Comparison of ENCODE assay signal across 9 cellular contexts in genomic region chr3:53495518-53496501, GRCh38. TPM values are rescaled to one million over a fixed set of nuclear protein-coding genes. Genes with fewer than 3 reads are reported as not detected.
A peak's percentile ranks its signal among the peaks of the same experiment; 100 is the strongest.
DNase-seq lines count a peak whose midpoint lies in the region; ATAC-seq, FAIRE-seq and TF ChIP-seq lines count a peak whose summit lies in the region.
"Had no signal": no experiment of that assay in that cellular context is flagged by ENCODE, and none has a peak within 500 bp of the region (broad histone marks: within the 10 kb centered on the region; RNA-seq: fewer than 3 reads in every experiment).

No MANE protein-coding gene starts in this region.

- H3K9me3 Mint-ChIP-seq in osteocyte (ENCODE audit: unreplicated experiment), result no peaks in the 10 kb centered on the region

- peaks cover 58% of the 10 kb centered on the region for H3K27me3 Mint-ChIP-seq in osteocyte (ENCODE audit: unreplicated experiment)

- ATAC-seq in GM18868 (IDR thresholded peaks at IDR 0.05; ENCODE audit: unreplicated experiment), result peak; percentile 62
- ATAC-seq in HG02588 (IDR thresholded peaks at IDR 0.05; ENCODE audit: unreplicated experiment), result no peak

- H3K4me1 Mint-ChIP-seq in osteocyte (ENCODE audit: unreplicated experiment), result peaks cover 9% of the 10 kb centered on the region

- DNase-seq in RPMI8226 (peak; percentile 29), frontal cortex (ENCODE audit: low spot score in 2 of 2) (peak; percentile 57 to 65), osteocyte (ENCODE audit: extremely low spot score, unreplicated experiment) (no peak), middle frontal gyrus (ENCODE audit: extremely low spot score, low spot score) (no peak), NCI-H1048 (lab: John Stamatoyannopoulos, UW) (no peak)
- no peak for DNase-seq in NK-92 treated with Interleukin-12 subunit alpha and Interleukin-12 subunit beta, amount 100 ng/mL, for 24 hours (lab: John Stamatoyannopoulos, UW)

- no peak overlapping the region for H3K27ac Mint-ChIP-seq in osteocyte (ENCODE audit: unreplicated experiment)

- FAIRE-seq in frontal cortex (lab: Jason Lieb, UNC), result no peak

- TF ChIP-seq CTCF in osteocyte (IDR thresholded peaks at IDR 0.05), result no peak

- H3K4me3 Mint-ChIP-seq in osteocyte (ENCODE audit: unreplicated experiment), result peak overlapping the region; percentile 64

- no peaks in the 10 kb centered on the region for H3K36me3 Mint-ChIP-seq in osteocyte (ENCODE audit: unreplicated experiment)

RNA-seq across cellular contexts. Expression of gene CACNA1D, which starts 1.4 kb away (rescaled TPM):
- 21.6 TPM for total RNA-seq in frontal cortex
- total RNA-seq in osteocyte, result 0.48 and 0.57 TPM in 2 replicates
- total RNA-seq: HT1080 had no signal

Comparison
In these comparisons a context has a peak if more than half of its experiments do, and no peak if none do; other contexts are left out.
1. DNase-seq: peak in RPMI8226 (single experiment) and frontal cortex (2 of 2); none in osteocyte (single experiment), NK-92 treated with Interleukin-12 subunit alpha and Interleukin-12 subunit beta, amount 100 ng/mL, for 24 hours (single experiment), middle frontal gyrus (single experiment) and NCI-H1048 (single experiment).
2. RNA of gene CACNA1D, which starts 1.4 kb away (total RNA-seq): 21.6 TPM in frontal cortex (single experiment); 0.48 to 0.57 TPM in osteocyte; every median in the first group is over 10 times any median in the second.